Comparison of ENCODE assay signal across 17 cellular contexts in genomic region chr3:48655063-48655462, GRCh38. TPM values are rescaled to one million over a fixed set of nuclear protein-coding genes. Genes with fewer than 3 reads are reported as not detected.
DNase-seq lines count a peak whose midpoint lies in the region; ATAC-seq and TF ChIP-seq lines count a peak whose summit lies in the region.
"Had no signal": no experiment of that assay in that cellular context is flagged by ENCODE, and none has a peak within 500 bp of the region (broad histone marks: within the 10 kb centered on the region; RNA-seq: fewer than 3 reads in every experiment).

No MANE protein-coding gene starts in this region.

- peak overlapping the region; percentile 69 for H3K27ac Mint-ChIP-seq in activated T-cell treated with anti-CD3 and anti-CD28 coated beads, Interleukin-2, amount 50 U/mL, for 72 hours
- H3K27ac Mint-ChIP-seq in activated B cell treated with CpG ODN at 0.5 μM for 24 hours = peak overlapping the region; percentile 50

- intact Hi-C loops in activated B cell treated with CpG ODN at 0.5 μM for 24 hours (cut with micrococcal nuclease) = no loop called here

- H3K36me3 ChIP-seq in iPS-15b (ENCODE audit: control insufficient read depth, insufficient read depth, low read length) (peaks cover 36% of the 10 kb centered on the region), thoracic aorta (no peaks in the 10 kb centered on the region)
- H3K36me3 ChIP-seq: left ventricle myocardium inferior had no signal

- H3K27me3 Mint-ChIP-seq in activated T-cell treated with anti-CD3 and anti-CD28 coated beads, Interleukin-2, amount 50 U/mL, for 72 hours (ENCODE audit: low read depth) = peaks cover 5% of the 10 kb centered on the region
- peaks cover 9% of the 10 kb centered on the region for H3K27me3 Mint-ChIP-seq in activated B cell treated with CpG ODN at 0.5 μM for 24 hours

- TF ChIP-seq CTCF in activated B cell treated with CpG ODN at 0.5 μM for 24 hours (IDR thresholded peaks at IDR 0.05) (no peak), thoracic aorta (IDR thresholded peaks at IDR 0.05) (no peak)

- DNase-seq in activated T-cell treated with anti-CD3 and anti-CD28 coated beads, Interleukin-2, amount 50 U/mL, for 72 hours = no peak
- DNase-seq in activated T-cell treated with anti-CD3 and anti-CD28 coated beads for 4 hours (no peak), activated B cell treated with CpG ODN at 0.5 μM for 24 hours (no peak), thoracic aorta (ENCODE audit: low spot score) (no peak), amygdala (lab: John Stamatoyannopoulos, UW) (no peak), SKM-1 (lab: John Stamatoyannopoulos, UW; ENCODE audit: unreplicated experiment) (no peak)
- DNase-seq: DMS153, Kasumi-1, left ventricle myocardium inferior, NCI-H1930, NCI-H774, SHP77 treated with DMSO at 0.1 percent for 48 hours had no signal

- no peak overlapping the region for H3K9ac ChIP-seq in iPS-15b (ENCODE audit: low read depth, low read length)

- H3K4me1 Mint-ChIP-seq in activated T-cell treated with anti-CD3 and anti-CD28 coated beads, Interleukin-2, amount 50 U/mL, for 72 hours (ENCODE audit: low read depth) = peaks cover 14% of the 10 kb centered on the region
- peaks cover 14% of the 10 kb centered on the region for H3K4me1 Mint-ChIP-seq in activated B cell treated with CpG ODN at 0.5 μM for 24 hours

- H3K4me1 ChIP-seq in iPS-15b (ENCODE audit: control insufficient read depth, insufficient read depth, low read length) (peaks cover 8% of the 10 kb centered on the region), thoracic aorta (ENCODE audit: control insufficient read depth in 1 of 2, low read depth in 2 of 2) (peaks cover 5 to 10% of the 10 kb centered on the region in 2 donors)

- no peaks in the 10 kb centered on the region for H3K9me3 Mint-ChIP-seq in activated T-cell treated with anti-CD3 and anti-CD28 coated beads, Interleukin-2, amount 50 U/mL, for 72 hours
- no peaks in the 10 kb centered on the region for H3K9me3 Mint-ChIP-seq in activated B cell treated with CpG ODN at 0.5 μM for 24 hours

- no peak for ATAC-seq in activated T-cell treated with anti-CD3 and anti-CD28 coated beads, Interleukin-2, amount 50 U/mL, for 72 hours (replicated peaks in 1 of 2)
- no peak for ATAC-seq in activated B cell treated with CpG ODN at 0.5 μM for 24 hours (ENCODE audit: low read depth)
- no peak for ATAC-seq in thoracic aorta (ENCODE audit: insufficient number of reproducible peaks, low FRiP score, low read depth)
- no peak for ATAC-seq in HG03159 (IDR thresholded peaks at IDR 0.05; ENCODE audit: unreplicated experiment)

- peaks cover 0 to 3% of the 10 kb centered on the region in 2 donors for H3K36me3 Mint-ChIP-seq in activated T-cell treated with anti-CD3 and anti-CD28 coated beads, Interleukin-2, amount 50 U/mL, for 72 hours (ENCODE audit: insufficient read depth in 2 of 2)
- no peaks in the 10 kb centered on the region for H3K36me3 Mint-ChIP-seq in activated B cell treated with CpG ODN at 0.5 μM for 24 hours (ENCODE audit: low read depth)

- POLR2A ChIA-PET in activated B cell treated with CpG ODN at 0.5 μM for 24 hours (lab: Charles Lee) = interaction anchor here (0.5 kb wide), 1 partner anchor 735 kb away, joined by 4 read pairs; no protein-coding TSS in a partner anchor

- CTCF ChIA-PET in activated B cell treated with CpG ODN at 0.5 μM for 24 hours (lab: Charles Lee) = no interaction called here

- H3K27me3 ChIP-seq in iPS-15b (ENCODE audit: control insufficient read depth, insufficient read depth, low read length) (peaks cover 2% of the 10 kb centered on the region), thoracic aorta (replicated peaks; ENCODE audit: insufficient read depth) (no peaks in the 10 kb centered on the region)

- H3K4me3 ChIP-seq in iPS-15b (ENCODE audit: low read depth, low read length) (peak overlapping the region; percentile 53), thoracic aorta (peak overlapping the region; percentile 72)

- peak overlapping the region; percentile 87 to 91 for H3K4me3 Mint-ChIP-seq in activated T-cell treated with anti-CD3 and anti-CD28 coated beads, Interleukin-2, amount 50 U/mL, for 72 hours
- peak overlapping the region; percentile 77 for H3K4me3 Mint-ChIP-seq in activated B cell treated with CpG ODN at 0.5 μM for 24 hours

- H3K9me3 ChIP-seq in iPS-15b (ENCODE audit: control insufficient read depth, insufficient read depth, low read length) (no peaks in the 10 kb centered on the region), thoracic aorta (no peaks in the 10 kb centered on the region)
- H3K9me3 ChIP-seq: left ventricle myocardium inferior had no signal

- peak overlapping the region; percentile 51 to 66 for H3K27ac ChIP-seq in thoracic aorta

RNA-seq across cellular contexts. Expression of gene CELSR3, which starts 7.6 kb away (rescaled TPM):
- 10 to 100 TPM; 14.2 to 17.4 TPM for total RNA-seq in activated T-cell treated with anti-CD3 and anti-CD28 coated beads, Interleukin-2, amount 50 U/mL, for 72 hours
- total RNA-seq in activated B cell treated with CpG ODN at 0.5 μM for 24 hours (1.5 and 2.3 TPM in 2 replicates), thoracic aorta (1 to 10 TPM; 1.3 to 3.0 TPM)

RNA-seq across cellular contexts. Expression of gene SLC26A6, which starts 19.8 kb away (rescaled TPM):
- 10 to 100 TPM; 34.7 to 42.2 TPM for total RNA-seq in activated T-cell treated with anti-CD3 and anti-CD28 coated beads, Interleukin-2, amount 50 U/mL, for 72 hours
- total RNA-seq in activated B cell treated with CpG ODN at 0.5 μM for 24 hours (12.4 and 21.5 TPM in 2 replicates), thoracic aorta (100 to 1,000 TPM in 1 of 2 donors, 10 to 100 TPM in 1; 93.9 to 102 TPM)

RNA-seq across cellular contexts. Expression of gene NCKIPSD, which starts 30.7 kb away (rescaled TPM):
- total RNA-seq in activated T-cell treated with anti-CD3 and anti-CD28 coated beads, Interleukin-2, amount 50 U/mL, for 72 hours = 10 to 100 TPM; 27.7 to 27.8 TPM
- total RNA-seq in activated B cell treated with CpG ODN at 0.5 μM for 24 hours = 9.2 and 9.7 TPM in 2 replicates
- 100 to 1,000 TPM in 1 of 2 donors, 10 to 100 TPM in 1; 59.6 to 101 TPM for total RNA-seq in thoracic aorta

RNA-seq across cellular contexts. Expression of gene TMEM89, which starts 33.5 kb away (rescaled TPM):
- not detected for total RNA-seq in activated T-cell treated with anti-CD3 and anti-CD28 coated beads, Interleukin-2, amount 50 U/mL, for 72 hours
- total RNA-seq in activated B cell treated with CpG ODN at 0.5 μM for 24 hours (not detected in 2 replicates), thoracic aorta (1 to 10 TPM in 1 of 2 donors, not detected in 1; 8.0 TPM)
- total RNA-seq: epithelial cell of proximal tubule, left ventricle myocardium inferior, omental fat pad, ureter had no signal

RNA-seq across cellular contexts. Expression of gene UQCRC1, which starts 45.6 kb away (rescaled TPM):
- total RNA-seq in activated T-cell treated with anti-CD3 and anti-CD28 coated beads, Interleukin-2, amount 50 U/mL, for 72 hours = 100 to 1,000 TPM; 205 to 228 TPM
- total RNA-seq in activated B cell treated with CpG ODN at 0.5 μM for 24 hours = 117 and 118 TPM in 2 replicates
- total RNA-seq in thoracic aorta = 100 to 1,000 TPM; 226 to 234 TPM
